In genomic region chr12:132619301-132620112, GRCh38 we compare ENCODE assay signal across 2 cellular contexts.
TF ChIP-seq lines count a peak whose summit lies in the region.

No MANE protein-coding gene starts in this region.

TF ChIP-seq in HEK293, 187 proteins besides CTCF, POLR2A, EP300 and RAD21 (continued from another document):
- 0 out of 2 replicates have a peak, but pooled peaks have one; percentile 14 for TF ChIP-seq PATZ1 (tag by site-specific recombination; IDR thresholded peaks at IDR 0.05)
- TF ChIP-seq ZNF302 (tag by site-specific recombination; IDR thresholded peaks at IDR 0.05; ENCODE audit: low read depth), result no peak
- peak; percentile 53; the same call in 1 of the 2 replicates for TF ChIP-seq KLF8 (tag by site-specific recombination; IDR thresholded peaks at IDR 0.05)
- TF ChIP-seq, protein P1, sequence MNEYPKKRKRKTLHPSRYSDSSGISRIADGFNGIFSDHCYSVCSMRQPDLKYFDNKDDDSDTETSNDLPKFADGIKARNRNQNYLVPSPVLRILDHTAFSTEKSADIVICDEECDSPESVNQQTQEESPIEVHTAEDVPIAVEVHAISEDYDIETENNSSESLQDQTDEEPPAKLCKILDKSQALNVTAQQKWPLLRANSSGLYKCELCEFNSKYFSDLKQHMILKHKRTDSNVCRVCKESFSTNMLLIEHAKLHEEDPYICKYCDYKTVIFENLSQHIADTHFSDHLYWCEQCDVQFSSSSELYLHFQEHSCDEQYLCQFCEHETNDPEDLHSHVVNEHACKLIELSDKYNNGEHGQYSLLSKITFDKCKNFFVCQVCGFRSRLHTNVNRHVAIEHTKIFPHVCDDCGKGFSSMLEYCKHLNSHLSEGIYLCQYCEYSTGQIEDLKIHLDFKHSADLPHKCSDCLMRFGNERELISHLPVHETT (tag by site-specific recombination; IDR thresholded peaks at IDR 0.05), result no peak
- TF ChIP-seq GLIS1 (tag by site-specific recombination; IDR thresholded peaks at IDR 0.05), result 0 out of 2 replicates have a peak, but pooled peaks have one; percentile 6
- TF ChIP-seq ZBTB6 (tag by site-specific recombination; IDR thresholded peaks at IDR 0.05), result peak; percentile 51; the same call in 1 of the 2 replicates
- TF ChIP-seq SP2 (tag by site-specific recombination; IDR thresholded peaks at IDR 0.05), result 0 out of 2 replicates have a peak, but pooled peaks have one; percentile 10
- 0 out of 2 replicates have a peak, but pooled peaks have one; percentile 11 for TF ChIP-seq ZNF837 (tag by site-specific recombination; IDR thresholded peaks at IDR 0.05)

TF ChIP-seq in K562, 482 proteins besides CTCF, POLR2A, EP300 and RAD21 (continued from another document):
- TF ChIP-seq, protein P2, sequence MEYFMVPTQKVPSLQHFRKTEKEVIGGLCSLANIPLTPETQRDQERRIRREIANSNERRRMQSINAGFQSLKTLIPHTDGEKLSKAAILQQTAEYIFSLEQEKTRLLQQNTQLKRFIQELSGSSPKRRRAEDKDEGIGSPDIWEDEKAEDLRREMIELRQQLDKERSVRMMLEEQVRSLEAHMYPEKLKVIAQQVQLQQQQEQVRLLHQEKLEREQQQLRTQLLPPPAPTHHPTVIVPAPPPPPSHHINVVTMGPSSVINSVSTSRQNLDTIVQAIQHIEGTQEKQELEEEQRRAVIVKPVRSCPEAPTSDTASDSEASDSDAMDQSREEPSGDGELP (CRISPR knock-in tag; IDR thresholded peaks at IDR 0.05; ENCODE audit: borderline replicate concordance), result 0 out of 2 replicates have a peak, but pooled peaks have one; percentile 10
- TF ChIP-seq, protein P3, sequence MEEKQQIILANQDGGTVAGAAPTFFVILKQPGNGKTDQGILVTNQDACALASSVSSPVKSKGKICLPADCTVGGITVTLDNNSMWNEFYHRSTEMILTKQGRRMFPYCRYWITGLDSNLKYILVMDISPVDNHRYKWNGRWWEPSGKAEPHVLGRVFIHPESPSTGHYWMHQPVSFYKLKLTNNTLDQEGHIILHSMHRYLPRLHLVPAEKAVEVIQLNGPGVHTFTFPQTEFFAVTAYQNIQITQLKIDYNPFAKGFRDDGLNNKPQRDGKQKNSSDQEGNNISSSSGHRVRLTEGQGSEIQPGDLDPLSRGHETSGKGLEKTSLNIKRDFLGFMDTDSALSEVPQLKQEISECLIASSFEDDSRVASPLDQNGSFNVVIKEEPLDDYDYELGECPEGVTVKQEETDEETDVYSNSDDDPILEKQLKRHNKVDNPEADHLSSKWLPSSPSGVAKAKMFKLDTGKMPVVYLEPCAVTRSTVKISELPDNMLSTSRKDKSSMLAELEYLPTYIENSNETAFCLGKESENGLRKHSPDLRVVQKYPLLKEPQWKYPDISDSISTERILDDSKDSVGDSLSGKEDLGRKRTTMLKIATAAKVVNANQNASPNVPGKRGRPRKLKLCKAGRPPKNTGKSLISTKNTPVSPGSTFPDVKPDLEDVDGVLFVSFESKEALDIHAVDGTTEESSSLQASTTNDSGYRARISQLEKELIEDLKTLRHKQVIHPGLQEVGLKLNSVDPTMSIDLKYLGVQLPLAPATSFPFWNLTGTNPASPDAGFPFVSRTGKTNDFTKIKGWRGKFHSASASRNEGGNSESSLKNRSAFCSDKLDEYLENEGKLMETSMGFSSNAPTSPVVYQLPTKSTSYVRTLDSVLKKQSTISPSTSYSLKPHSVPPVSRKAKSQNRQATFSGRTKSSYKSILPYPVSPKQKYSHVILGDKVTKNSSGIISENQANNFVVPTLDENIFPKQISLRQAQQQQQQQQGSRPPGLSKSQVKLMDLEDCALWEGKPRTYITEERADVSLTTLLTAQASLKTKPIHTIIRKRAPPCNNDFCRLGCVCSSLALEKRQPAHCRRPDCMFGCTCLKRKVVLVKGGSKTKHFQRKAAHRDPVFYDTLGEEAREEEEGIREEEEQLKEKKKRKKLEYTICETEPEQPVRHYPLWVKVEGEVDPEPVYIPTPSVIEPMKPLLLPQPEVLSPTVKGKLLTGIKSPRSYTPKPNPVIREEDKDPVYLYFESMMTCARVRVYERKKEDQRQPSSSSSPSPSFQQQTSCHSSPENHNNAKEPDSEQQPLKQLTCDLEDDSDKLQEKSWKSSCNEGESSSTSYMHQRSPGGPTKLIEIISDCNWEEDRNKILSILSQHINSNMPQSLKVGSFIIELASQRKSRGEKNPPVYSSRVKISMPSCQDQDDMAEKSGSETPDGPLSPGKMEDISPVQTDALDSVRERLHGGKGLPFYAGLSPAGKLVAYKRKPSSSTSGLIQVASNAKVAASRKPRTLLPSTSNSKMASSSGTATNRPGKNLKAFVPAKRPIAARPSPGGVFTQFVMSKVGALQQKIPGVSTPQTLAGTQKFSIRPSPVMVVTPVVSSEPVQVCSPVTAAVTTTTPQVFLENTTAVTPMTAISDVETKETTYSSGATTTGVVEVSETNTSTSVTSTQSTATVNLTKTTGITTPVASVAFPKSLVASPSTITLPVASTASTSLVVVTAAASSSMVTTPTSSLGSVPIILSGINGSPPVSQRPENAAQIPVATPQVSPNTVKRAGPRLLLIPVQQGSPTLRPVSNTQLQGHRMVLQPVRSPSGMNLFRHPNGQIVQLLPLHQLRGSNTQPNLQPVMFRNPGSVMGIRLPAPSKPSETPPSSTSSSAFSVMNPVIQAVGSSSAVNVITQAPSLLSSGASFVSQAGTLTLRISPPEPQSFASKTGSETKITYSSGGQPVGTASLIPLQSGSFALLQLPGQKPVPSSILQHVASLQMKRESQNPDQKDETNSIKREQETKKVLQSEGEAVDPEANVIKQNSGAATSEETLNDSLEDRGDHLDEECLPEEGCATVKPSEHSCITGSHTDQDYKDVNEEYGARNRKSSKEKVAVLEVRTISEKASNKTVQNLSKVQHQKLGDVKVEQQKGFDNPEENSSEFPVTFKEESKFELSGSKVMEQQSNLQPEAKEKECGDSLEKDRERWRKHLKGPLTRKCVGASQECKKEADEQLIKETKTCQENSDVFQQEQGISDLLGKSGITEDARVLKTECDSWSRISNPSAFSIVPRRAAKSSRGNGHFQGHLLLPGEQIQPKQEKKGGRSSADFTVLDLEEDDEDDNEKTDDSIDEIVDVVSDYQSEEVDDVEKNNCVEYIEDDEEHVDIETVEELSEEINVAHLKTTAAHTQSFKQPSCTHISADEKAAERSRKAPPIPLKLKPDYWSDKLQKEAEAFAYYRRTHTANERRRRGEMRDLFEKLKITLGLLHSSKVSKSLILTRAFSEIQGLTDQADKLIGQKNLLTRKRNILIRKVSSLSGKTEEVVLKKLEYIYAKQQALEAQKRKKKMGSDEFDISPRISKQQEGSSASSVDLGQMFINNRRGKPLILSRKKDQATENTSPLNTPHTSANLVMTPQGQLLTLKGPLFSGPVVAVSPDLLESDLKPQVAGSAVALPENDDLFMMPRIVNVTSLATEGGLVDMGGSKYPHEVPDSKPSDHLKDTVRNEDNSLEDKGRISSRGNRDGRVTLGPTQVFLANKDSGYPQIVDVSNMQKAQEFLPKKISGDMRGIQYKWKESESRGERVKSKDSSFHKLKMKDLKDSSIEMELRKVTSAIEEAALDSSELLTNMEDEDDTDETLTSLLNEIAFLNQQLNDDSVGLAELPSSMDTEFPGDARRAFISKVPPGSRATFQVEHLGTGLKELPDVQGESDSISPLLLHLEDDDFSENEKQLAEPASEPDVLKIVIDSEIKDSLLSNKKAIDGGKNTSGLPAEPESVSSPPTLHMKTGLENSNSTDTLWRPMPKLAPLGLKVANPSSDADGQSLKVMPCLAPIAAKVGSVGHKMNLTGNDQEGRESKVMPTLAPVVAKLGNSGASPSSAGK (IDR thresholded peaks at IDR 0.05), result no peak
- no peak for TF ChIP-seq NR3C1 (CRISPR knock-in tag; IDR thresholded peaks at IDR 0.05)
- no peak for TF ChIP-seq NONO (IDR thresholded peaks at IDR 0.05; ENCODE audit: low read depth in 2 of 2, low read length in 1 of 2)
- TF ChIP-seq SLC30A9 (CRISPR knock-in tag; IDR thresholded peaks at IDR 0.05), result no peak
- TF ChIP-seq XRCC5 (IDR thresholded peaks at IDR 0.05; ENCODE audit: low read depth, low read length), result no peak
- TF ChIP-seq ZNF408 (CRISPR knock-in tag; IDR thresholded peaks at IDR 0.05; ENCODE audit: low read depth), result no peak
- TF ChIP-seq, protein P4, sequence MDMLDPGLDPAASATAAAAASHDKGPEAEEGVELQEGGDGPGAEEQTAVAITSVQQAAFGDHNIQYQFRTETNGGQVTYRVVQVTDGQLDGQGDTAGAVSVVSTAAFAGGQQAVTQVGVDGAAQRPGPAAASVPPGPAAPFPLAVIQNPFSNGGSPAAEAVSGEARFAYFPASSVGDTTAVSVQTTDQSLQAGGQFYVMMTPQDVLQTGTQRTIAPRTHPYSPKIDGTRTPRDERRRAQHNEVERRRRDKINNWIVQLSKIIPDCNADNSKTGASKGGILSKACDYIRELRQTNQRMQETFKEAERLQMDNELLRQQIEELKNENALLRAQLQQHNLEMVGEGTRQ (CRISPR knock-in tag; IDR thresholded peaks at IDR 0.05), result no peak
- TF ChIP-seq ZNF3 (CRISPR knock-in tag; IDR thresholded peaks at IDR 0.05), result no peak
- TF ChIP-seq FIP1L1 (IDR thresholded peaks at IDR 0.05; ENCODE audit: low read depth, low read length, poor library complexity, severe bottlenecking), result peak; percentile 6
TF ChIP-seq in K562: peak in this region for 4.
